33 cellular contexts compared by ENCODE assay signal in genomic region chr1:38436006-38436405, GRCh38.
A peak's percentile ranks its signal among the peaks of the same experiment; 100 is the strongest.
DNase-seq lines count a peak whose midpoint lies in the region; ATAC-seq and TF ChIP-seq lines count a peak whose summit lies in the region.
"Had no signal": no experiment of that assay in that cellular context is flagged by ENCODE, and none has a peak within 500 bp of the region (broad histone marks: within the 10 kb centered on the region; RNA-seq: fewer than 3 reads in every experiment).

No MANE protein-coding gene starts in this region.

- H2AK5ac ChIP-seq in mesendoderm (ENCODE audit: low read length), result no peak overlapping the region

- no peak for ATAC-seq in upper lobe of right lung
- ATAC-seq in GM18909 (IDR thresholded peaks at IDR 0.05; ENCODE audit: poor library complexity, unreplicated experiment), result no peak
- ATAC-seq: A549; CD8-positive, alpha-beta T cell had no signal

- H2BK120ac ChIP-seq in mesendoderm (ENCODE audit: low read depth, low read length), result no peak overlapping the region

- H3K27ac ChIP-seq in HEK293 (ENCODE audit: extremely low read depth, low read depth, low read length) (no peak overlapping the region), WERI-Rb-1 (no peak overlapping the region), mesendoderm (ENCODE audit: low read depth, low read length) (no peak overlapping the region), upper lobe of right lung (no peak overlapping the region)
- H3K27ac ChIP-seq: 22Rv1; A549; BLaER1; BLaER1 treated with 17β-estradiol and CSF1 and Interleukin-3, amounts not matched to agents 10 nM and 100 nM; C4-2B had no signal

- H3K56ac ChIP-seq in mesendoderm (ENCODE audit: low read length), result no peak overlapping the region

- no peak overlapping the region for H4K5ac ChIP-seq in mesendoderm (ENCODE audit: low read length)

- no peak overlapping the region for H3K9ac ChIP-seq in mesendoderm (ENCODE audit: low read length)
- H3K9ac ChIP-seq: BLaER1; BLaER1 treated with 17β-estradiol and CSF1 and Interleukin-3, amounts not matched to agents 10 nM and 100 nM had no signal

- WGBS in mesendoderm (ENCODE audit: extremely low coverage, insufficient coverage, low lambda C conversion rate), result no CpG with 5 or more reads among the region's 9 CpGs

- CTCF ChIA-PET in HEK293 (lab: Yijun Ruan, JAX), result interaction anchor here (0.7 kb wide), 1 partner anchor 16 kb away, joined by 4 read pairs; no protein-coding TSS in a partner anchor

- POLR2A ChIA-PET in HEK293 (lab: Yijun Ruan, JAX), result no interaction called here

- H3K4me3 ChIP-seq in HEK293 (ENCODE audit: low read depth, low read length), result no peak overlapping the region
- H3K4me3 ChIP-seq in WERI-Rb-1 (ENCODE audit: low read depth, low read length), result no peak overlapping the region
- no peak overlapping the region for H3K4me3 ChIP-seq in mesendoderm (ENCODE audit: low read length)
- H3K4me3 ChIP-seq in upper lobe of right lung, result no peak overlapping the region
- H3K4me3 ChIP-seq: A549; BLaER1; BLaER1 treated with 17β-estradiol and CSF1 and Interleukin-3, amounts not matched to agents 10 nM and 100 nM had no signal

- no peaks in the 10 kb centered on the region for H3K79me2 ChIP-seq in mesendoderm (ENCODE audit: control insufficient read depth, insufficient read depth, low read length)

- H3K4me2 ChIP-seq in mesendoderm (ENCODE audit: low read length), result no peak overlapping the region
- H3K4me2 ChIP-seq: A549; BLaER1; BLaER1 treated with 17β-estradiol and CSF1 and Interleukin-3, amounts not matched to agents 10 nM and 100 nM had no signal

- H3K4me1 ChIP-seq in HEK293 (ENCODE audit: control insufficient read depth, insufficient read depth, low read length) (no peaks in the 10 kb centered on the region), mesendoderm (ENCODE audit: control insufficient read depth, low read depth, low read length) (peaks cover 6% of the 10 kb centered on the region), upper lobe of right lung (no peaks in the 10 kb centered on the region)
- H3K4me1 ChIP-seq: A549; BE2C; BLaER1; BLaER1 treated with 17β-estradiol and CSF1 and Interleukin-3, amounts not matched to agents 10 nM and 100 nM; Caco-2 had no signal

- no peaks in the 10 kb centered on the region for H3K27me3 ChIP-seq in WERI-Rb-1 (ENCODE audit: insufficient read depth, low read depth, severe bottlenecking)
- no peaks in the 10 kb centered on the region for H3K27me3 ChIP-seq in mesendoderm (ENCODE audit: insufficient read depth, low read length, poor library complexity)
- no peaks in the 10 kb centered on the region for H3K27me3 ChIP-seq in upper lobe of right lung
- H3K27me3 ChIP-seq: BLaER1; BLaER1 treated with 17β-estradiol and CSF1 and Interleukin-3, amounts not matched to agents 10 nM and 100 nM had no signal

- no peak overlapping the region for H2BK15ac ChIP-seq in mesendoderm (replicated peaks; ENCODE audit: low read depth)

- DNase-seq in NCI-H82 (lab: John Stamatoyannopoulos, UW), result peak; percentile 49
- DNase-seq in NCI-H82 treated with DMSO at 0.1 percent for 48 hours (lab: John Stamatoyannopoulos, UW; ENCODE audit: unreplicated experiment), result no peak
- peak; percentile 83 for DNase-seq in WERI-Rb-1
- DNase-seq in mesendoderm, result peak; percentile 52
- DNase-seq in upper lobe of right lung, result no peak
- no peak for DNase-seq in NCI-H446 treated with DMSO at 0.1 percent for 48 hours (lab: John Stamatoyannopoulos, UW)
- DNase-seq: 8988T; ACHN; AML-193; BE2C; C1 segment of cervical spinal cord; Caco-2; Calu3; CD4-positive, alpha-beta memory T cell; CD4-positive, alpha-beta T cell; CD4-positive, CD25-positive, alpha-beta regulatory T cell; CD8-positive, alpha-beta memory T cell; CD8-positive, alpha-beta T cell; COR-L47; DMS 273 treated with DMSO at 0.1 percent for 48 hours; DMS153; DMS53; DMS79; DMS79 treated with DMSO at 0.1 percent for 48 hours; DND-41; EL had no signal

- H4K8ac ChIP-seq in mesendoderm (ENCODE audit: low read depth, low read length), result no peak overlapping the region

- TF ChIP-seq CTCF in HEK293 (tag by site-specific recombination; IDR thresholded peaks at IDR 0.05), result no peak
- no peak for TF ChIP-seq CTCF in WERI-Rb-1 (IDR thresholded peaks at IDR 0.05; ENCODE audit: low read depth, low read length)
- TF ChIP-seq CTCF in upper lobe of right lung (IDR thresholded peaks at IDR 0.05), result no peak

- no peak overlapping the region for H3K18ac ChIP-seq in mesendoderm (ENCODE audit: low read length)

- H3K9me3 ChIP-seq in HEK293 (ENCODE audit: control insufficient read depth, insufficient read depth, low read depth, low read length), result no peaks in the 10 kb centered on the region
- no peaks in the 10 kb centered on the region for H3K9me3 ChIP-seq in WERI-Rb-1 (ENCODE audit: severe bottlenecking)
- no peaks in the 10 kb centered on the region for H3K9me3 ChIP-seq in upper lobe of right lung
- H3K9me3 ChIP-seq: A549, BE2C, Caco-2 had no signal

- peaks cover under 1% of the 10 kb centered on the region for H3K79me1 ChIP-seq in mesendoderm (ENCODE audit: low read length)

- intact Hi-C loops in upper lobe of right lung (cut with DNase I), result no loop called here

- H3K23ac ChIP-seq in mesendoderm (ENCODE audit: low read length), result no peak overlapping the region

- no peaks in the 10 kb centered on the region for H3K36me3 ChIP-seq in HEK293 (ENCODE audit: control insufficient read depth in 2 of 2, insufficient read depth in 1 of 2, low read length in 2 of 2)
- no peaks in the 10 kb centered on the region for H3K36me3 ChIP-seq in WERI-Rb-1
- peaks cover 1% of the 10 kb centered on the region for H3K36me3 ChIP-seq in mesendoderm (ENCODE audit: control insufficient read depth, insufficient read depth, low read length)
- no peaks in the 10 kb centered on the region for H3K36me3 ChIP-seq in upper lobe of right lung
- H3K36me3 ChIP-seq: BE2C; BLaER1; BLaER1 treated with 17β-estradiol and CSF1 and Interleukin-3, amounts not matched to agents 10 nM and 100 nM had no signal

- no peak overlapping the region for H2BK5ac ChIP-seq in mesendoderm (ENCODE audit: low read length)

- H3K4ac ChIP-seq in mesendoderm (ENCODE audit: low read depth, low read length), result no peak overlapping the region

TF ChIP-seq in HEK293, 187 proteins besides CTCF, POLR2A, EP300 and RAD21:
- no peak for TF ChIP-seq ZNF837 (tag by site-specific recombination; IDR thresholded peaks at IDR 0.05)
- TF ChIP-seq TCF7L2 (IDR thresholded peaks at IDR 0.05; ENCODE audit: borderline replicate concordance, low read depth, low read length), result peak; percentile 26; the same call in 1 of the 2 replicates
- no peak for TF ChIP-seq TRIM28 (IDR thresholded peaks at IDR 0.05; ENCODE audit: borderline replicate concordance, low read length)

Comparison
In these comparisons a context has a peak if more than half of its experiments do, and no peak if none do; other contexts are left out.
1. DNase-seq: peak in NCI-H82 (single experiment), WERI-Rb-1 (single experiment) and mesendoderm (single experiment); none in NCI-H82 treated with DMSO at 0.1 percent for 48 hours (single experiment), upper lobe of right lung (single experiment) and NCI-H446 treated with DMSO at 0.1 percent for 48 hours (single experiment).